14 cellular contexts compared by ENCODE assay signal in the genomic region with DNA sequence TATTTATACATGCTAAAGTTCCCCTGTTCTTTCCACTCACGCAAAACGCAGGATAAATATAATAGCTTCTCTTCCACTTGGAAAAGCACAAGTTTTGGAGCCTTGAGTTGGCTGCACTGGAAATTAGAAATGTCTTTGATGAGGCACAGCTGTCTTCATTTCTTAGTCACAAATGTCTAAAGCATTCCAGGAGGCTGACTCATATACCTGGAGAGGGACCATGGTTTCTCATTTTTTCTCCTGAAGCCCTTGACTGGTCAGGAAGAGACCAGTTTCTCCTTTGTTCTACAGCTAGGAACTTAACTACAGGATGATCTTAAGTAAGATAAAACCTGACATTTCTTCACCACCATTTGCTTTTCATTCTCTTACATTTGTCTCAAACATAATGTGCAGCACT. TPM values are rescaled to one million over a fixed set of nuclear protein-coding genes. Genes with fewer than 3 reads are reported as not detected.
A peak's percentile ranks its signal among the peaks of the same experiment; 100 is the strongest.
DNase-seq lines count a peak whose midpoint lies in the region; ATAC-seq, FAIRE-seq and TF ChIP-seq lines count a peak whose summit lies in the region.
"Had no signal": no experiment of that assay in that cellular context is flagged by ENCODE, and none has a peak within 500 bp of the region (broad histone marks: within the 10 kb centered on the region; RNA-seq: fewer than 3 reads in every experiment).

No MANE protein-coding gene starts in this region.

- H4K20me1 ChIP-seq in MM.1S (ENCODE audit: insufficient read depth, low read length) = no peaks in the 10 kb centered on the region

- H3K27me3 ChIP-seq in MM.1S (replicated peaks; ENCODE audit: insufficient read depth, low read length) = no peaks in the 10 kb centered on the region
- H3K27me3 ChIP-seq: tibial nerve had no signal

- WGBS in mesodermal cell (ENCODE audit: insufficient coverage in 2 of 2), 2 experiments = 100% methylated on average over 2 of the region's 2 CpGs; no CpG with 5 or more reads in 1 of the 2 experiments

- H3K4me1 ChIP-seq in mesodermal cell (ENCODE audit: control insufficient read depth, insufficient read depth, low read length, poor library complexity, severe bottlenecking) = peaks cover 19% of the 10 kb centered on the region
- peaks cover 7% of the 10 kb centered on the region for H3K4me1 ChIP-seq in MM.1S (ENCODE audit: low read length)
- H3K4me1 ChIP-seq: tibial nerve had no signal

- FAIRE-seq in RCC 7860 (lab: Jason Lieb, UNC) = peak; percentile 26

- H3K79me2 ChIP-seq in MM.1S (ENCODE audit: low read length) = peaks cover 5% of the 10 kb centered on the region; the same call in 1 of the 2 replicates

- peak; percentile 29 for DNase-seq in H4 (ENCODE audit: low spot score)
- DNase-seq in RCC 7860 (ENCODE audit: low spot score) = peak; percentile 55
- DNase-seq in epithelial cell of esophagus (ENCODE audit: low read depth) = peak; percentile 82
- DNase-seq in T-helper 2 cell = no peak
- DNase-seq in MM.1S = no peak
- DNase-seq: activated CD8-positive, alpha-beta T cell treated with anti-CD3 and anti-CD28 coated beads for 36 hours; cerebellar nuclear complex; foreskin melanocyte; GOT3; NCI-H2029 had no signal

- H3K9ac ChIP-seq in MM.1S (ENCODE audit: low read length) = no peak overlapping the region

- H3K27ac ChIP-seq in mesodermal cell (ENCODE audit: low read depth, low read length, severe bottlenecking) (peak overlapping the region; percentile 73), MM.1S (ENCODE audit: low read length) (no peak overlapping the region)
- H3K27ac ChIP-seq: tibial nerve had no signal

- H3K36me3 ChIP-seq in mesodermal cell (ENCODE audit: control insufficient read depth, insufficient read depth, low read length) (peaks cover 20% of the 10 kb centered on the region), MM.1S (replicated peaks; ENCODE audit: insufficient read depth, low read length) (peaks cover 3% of the 10 kb centered on the region; the same call in 1 of the 2 replicates)

- no peak for ATAC-seq in HG03439 (IDR thresholded peaks at IDR 0.05; ENCODE audit: unreplicated experiment)
- ATAC-seq in GM18519 (IDR thresholded peaks at IDR 0.05; ENCODE audit: low FRiP score, unreplicated experiment) = no peak
- ATAC-seq: activated CD8-positive, alpha-beta T cell treated with anti-CD3 and anti-CD28 coated beads for 36 hours had no signal

- TF ChIP-seq CTCF in epithelial cell of esophagus (IDR thresholded peaks at IDR 0.05; ENCODE audit: insufficient read depth, low read depth, low read length, missing control alignments) = no peak
- no peak for TF ChIP-seq CTCF in MM.1S (IDR thresholded peaks at IDR 0.05; ENCODE audit: low read length)

- H3F3A ChIP-seq in MM.1S (ENCODE audit: insufficient read depth, low read length) = no peaks in the 10 kb centered on the region

- H3K9me3 ChIP-seq in mesodermal cell (ENCODE audit: control insufficient read depth, low read length) = no peaks in the 10 kb centered on the region
- no peaks in the 10 kb centered on the region for H3K9me3 ChIP-seq in MM.1S (replicated peaks; ENCODE audit: insufficient read depth, low read length)
- H3K9me3 ChIP-seq: tibial nerve had no signal

- no peak overlapping the region for H2AFZ ChIP-seq in MM.1S (ENCODE audit: low read length)

- no peaks in the 10 kb centered on the region for H3K9me2 ChIP-seq in MM.1S (replicated peaks; ENCODE audit: insufficient read depth, low read length)

- no peak overlapping the region for H3K4me2 ChIP-seq in MM.1S (ENCODE audit: low read depth, low read length)

- no peak overlapping the region for H3K4me3 ChIP-seq in epithelial cell of esophagus (ENCODE audit: low read length)
- H3K4me3 ChIP-seq in mesodermal cell (ENCODE audit: extremely low read depth, insufficient read depth, low read length, poor library complexity, severe bottlenecking) = no peak overlapping the region
- H3K4me3 ChIP-seq in MM.1S (ENCODE audit: low read length) = no peak overlapping the region
- H3K4me3 ChIP-seq: tibial nerve had no signal

RNA-seq across cellular contexts. Expression of a gene that starts 16.2 kb away (rescaled TPM):
- total RNA-seq in H4 (2014; rRNA removed; shearing (Covaris generic)) = 6.7 and 10.3 TPM in 2 replicates
- polyA plus RNA-seq in mesodermal cell (2013, experiment 1 of 2) = 13.1 TPM
- 12.5 TPM for polyA plus RNA-seq in mesodermal cell (2013, experiment 2 of 2)

Comparison
In these comparisons a context has a peak if more than half of its experiments do, and no peak if none do; other contexts are left out.
1. DNase-seq: peak in H4 (single experiment), RCC 7860 (single experiment) and epithelial cell of esophagus (single experiment); none in T-helper 2 cell (0 of 5) and MM.1S (single experiment).